Comparison of ENCODE assay signal across 10 cellular contexts in genomic region chr3:100048248-100048647, GRCh38.
DNase-seq lines count a peak whose midpoint lies in the region; ATAC-seq and TF ChIP-seq lines count a peak whose summit lies in the region.
"Had no signal": no experiment of that assay in that cellular context is flagged by ENCODE, and none has a peak within 500 bp of the region (broad histone marks: within the 10 kb centered on the region; RNA-seq: fewer than 3 reads in every experiment).

No MANE protein-coding gene starts in this region.

- no peak overlapping the region for H4K91ac ChIP-seq in H9 (ENCODE audit: insufficient read length, low read depth, low read length)

- DNase-seq in right atrium auricular region (ENCODE audit: low spot score) (no peak), left cardiac atrium (no peak), chondrocyte (ENCODE audit: low spot score) (no peak), naive B cell (no peak), vagina (ENCODE audit: extremely low spot score in 2 of 2) (no peak), H9 (no peak), hepatic stellate cell (ENCODE audit: low spot score) (no peak), activated gamma-delta T cell (lab: John Stamatoyannopoulos, UW) (no peak)
- DNase-seq: midbrain, SHP77 treated with DMSO at 0.1 percent for 48 hours had no signal

- no peak overlapping the region for H2BK20ac ChIP-seq in H9 (ENCODE audit: low read depth, low read length, poor library complexity, severe bottlenecking)

- H3K27me3 Mint-ChIP-seq in chondrocyte (ENCODE audit: low read depth) (no peaks in the 10 kb centered on the region), naive B cell (no peaks in the 10 kb centered on the region), H9 (ENCODE audit: low read depth) (no peaks in the 10 kb centered on the region)

- H3K4me2 ChIP-seq in H9 (ENCODE audit: insufficient read depth, insufficient read length, low read length) = no peak overlapping the region

- H2BK12ac ChIP-seq in H9 (ENCODE audit: insufficient read length, low read depth, low read length) = no peak overlapping the region

- H3K9me3 ChIP-seq in right atrium auricular region = no peaks in the 10 kb centered on the region
- H3K9me3 ChIP-seq in vagina = no peaks in the 10 kb centered on the region
- H3K9me3 ChIP-seq in H9 (ENCODE audit: control insufficient read depth, low read depth, low read length) = no peaks in the 10 kb centered on the region

- no peak overlapping the region for H2AK5ac ChIP-seq in H9 (ENCODE audit: insufficient read length, low read length)

- H3K56ac ChIP-seq in H9 (ENCODE audit: insufficient read length, low read depth, low read length) = no peak overlapping the region

- no peaks in the 10 kb centered on the region for H3K79me2 ChIP-seq in H9 (ENCODE audit: insufficient read depth, low read length)

- H3K27ac ChIP-seq in right atrium auricular region = peak overlapping the region; percentile 59 to 93
- peak overlapping the region; percentile 68 for H3K27ac ChIP-seq in vagina
- H3K27ac ChIP-seq in H9 (ENCODE audit: insufficient read length, low read depth, low read length) = no peak overlapping the region

- H2BK15ac ChIP-seq in H9 (ENCODE audit: low read depth, low read length) = no peak overlapping the region

- TF ChIP-seq POLR2A in vagina (IDR thresholded peaks at IDR 0.05) = no peak

- no peaks in the 10 kb centered on the region for H3K27me3 ChIP-seq in right atrium auricular region
- no peaks in the 10 kb centered on the region for H3K27me3 ChIP-seq in vagina
- no peaks in the 10 kb centered on the region for H3K27me3 ChIP-seq in H9 (ENCODE audit: insufficient read depth, low read length)

- WGBS in H9 (ENCODE audit: extremely low coverage, insufficient read length, low lambda C conversion rate) = no CpG with 5 or more reads among the region's 3 CpGs

- no peaks in the 10 kb centered on the region for H3K79me1 ChIP-seq in H9 (ENCODE audit: insufficient read depth, low read depth, low read length, poor library complexity, severe bottlenecking)

- H3T11ph ChIP-seq in H9 (ENCODE audit: low read length) = no peak overlapping the region

- H3K4me3 ChIP-seq in right atrium auricular region (no peak overlapping the region), vagina (peak overlapping the region in 1 of 2 donors; percentile 18)

- H3K9ac ChIP-seq in H9 (ENCODE audit: extremely low read depth, insufficient read length, low read length) = no peak overlapping the region

- no peak overlapping the region for H2BK5ac ChIP-seq in H9 (ENCODE audit: insufficient read length, low read length)

- no peak overlapping the region for H2BK120ac ChIP-seq in H9 (ENCODE audit: low read depth, low read length, poor library complexity, severe bottlenecking)

- H3K4me1 ChIP-seq in right atrium auricular region (peaks cover 0 to 41% of the 10 kb centered on the region in 2 donors), vagina (peaks cover 19% of the 10 kb centered on the region), H9 (ENCODE audit: insufficient read depth, low read length) (peaks cover 2% of the 10 kb centered on the region; the same call in 1 of the 2 replicates)

- H3K36me3 Mint-ChIP-seq in chondrocyte (ENCODE audit: low read depth) (no peaks in the 10 kb centered on the region), naive B cell (no peaks in the 10 kb centered on the region), H9 (ENCODE audit: insufficient read depth in 1 of 3, low read depth in 3 of 3) (no peaks in the 10 kb centered on the region)

- no peaks in the 10 kb centered on the region for H4K20me1 ChIP-seq in H9 (ENCODE audit: control insufficient read depth, insufficient read depth, insufficient read length)

- no peak overlapping the region for H3K23ac ChIP-seq in H9 (ENCODE audit: insufficient read length, low read depth, low read length)

- H4K8ac ChIP-seq in H9 (replicated peaks; ENCODE audit: insufficient read length, low read depth, low read length) = no peak overlapping the region

- ATAC-seq in left cardiac atrium (no peak), naive B cell (ENCODE audit: low read depth in 2 of 2) (no peak)

- H3K4me3 Mint-ChIP-seq in chondrocyte (ENCODE audit: unreplicated experiment) (no peak overlapping the region), naive B cell (peak overlapping the region; percentile 71 to 94 (median 83)), H9 (no peak overlapping the region)

- intact Hi-C loops in left cardiac atrium (cut with DNase I) (loop anchor here (10.0 kb wide), 3 partner anchors 93 to 173 kb away; no protein-coding TSS in a partner anchor), vagina (cut with DNase I) (loop anchor here (10.0 kb wide), 1 partner anchor 103 kb away; no protein-coding TSS in a partner anchor)

- H4K5ac ChIP-seq in H9 (ENCODE audit: insufficient read length, low read depth, low read length) = no peak overlapping the region

- no peak for TF ChIP-seq CTCF in right atrium auricular region (IDR thresholded peaks at IDR 0.05)
- no peak for TF ChIP-seq CTCF in chondrocyte (IDR thresholded peaks at IDR 0.05)
- TF ChIP-seq CTCF in vagina (IDR thresholded peaks at IDR 0.05) = no peak
- no peak for TF ChIP-seq CTCF in H9 (conservative IDR thresholded peaks at IDR 0.05)

- H3K18ac ChIP-seq in H9 (ENCODE audit: insufficient read length, low read depth, low read length) = no peak overlapping the region

- H3K36me3 ChIP-seq in right atrium auricular region (no peaks in the 10 kb centered on the region), vagina (no peaks in the 10 kb centered on the region)

- no peak overlapping the region for H3K14ac ChIP-seq in H9 (ENCODE audit: insufficient read depth, low read length)

- H3K4me1 Mint-ChIP-seq in chondrocyte (ENCODE audit: low read depth) (peaks cover 48% of the 10 kb centered on the region), naive B cell (peaks cover 40 to 64% (median 59%) of the 10 kb centered on the region in 3 donors), H9 (peaks cover 9 to 15% of the 10 kb centered on the region in 2 experiments)

- no peak overlapping the region for H2AFZ ChIP-seq in H9 (ENCODE audit: low read length)

- no peak overlapping the region for H3K4ac ChIP-seq in H9 (ENCODE audit: low read depth, low read length)

- H3K27ac Mint-ChIP-seq in chondrocyte (ENCODE audit: unreplicated experiment) = peak overlapping the region; percentile 82
- H3K27ac Mint-ChIP-seq in naive B cell = peak overlapping the region; percentile 79 to 99 (median 94)
- 0 out of 7 replicates have a peak overlapping the region, but pooled peaks of 1 of the 3 experiments have one; percentile 17 for H3K27ac Mint-ChIP-seq in H9

- H3K9me3 Mint-ChIP-seq in chondrocyte (ENCODE audit: low read depth) (peaks cover under 1% of the 10 kb centered on the region), naive B cell (peaks cover 0 to 2% (median 0%) of the 10 kb centered on the region in 7 donors), H9 (no peaks in the 10 kb centered on the region)

- H3K23me2 ChIP-seq in H9 (ENCODE audit: insufficient read length, low read depth, low read length, poor library complexity, severe bottlenecking) = no peaks in the 10 kb centered on the region

Comparison
In these comparisons a context has a peak if more than half of its experiments do, and no peak if none do; other contexts are left out.
1. H3K4me3 Mint-ChIP-seq: peak in naive B cell (8 of 8); none in chondrocyte (single experiment) and H9 (0 of 2).